Comparison of ENCODE assay signal across 8 cellular contexts in genomic region chr5:177497297-177498012, GRCh38. TPM values are rescaled to one million over a fixed set of nuclear protein-coding genes. Genes with fewer than 3 reads are reported as not detected.
DNase-seq lines count a peak whose midpoint lies in the region; ATAC-seq, FAIRE-seq and TF ChIP-seq lines count a peak whose summit lies in the region.

PDLIM7 (minus strand) TSS chr5:177497604; CDS start chr5:177496512, 1,092 bp downstream.

- WGBS in HepG2 (ENCODE audit: low lambda C conversion rate) = no CpG with 5 or more reads among the region's 72 CpGs

- H2AFZ ChIP-seq in HepG2 (ENCODE audit: low read length) = no peak within 1 kb of the TSS

- H3K4me3 ChIP-seq in HepG2 (replicated peaks in 1 of 3; ENCODE audit: insufficient read depth in 1 of 3, low read depth in 2 of 3, low read length in 3 of 3) = peak within 1 kb of the TSS; percentile 65 to 85 (median 68)

- H3K4me3 Mint-ChIP-seq in dendritic cell treated with granulocyte-macrophage colony-stimulating factor and Interleukin-4, amounts not matched to agents 40 ng/mL and 50 ng/mL, for 4 days = peak within 1 kb of the TSS; percentile 77

- peak within 1 kb of the TSS; percentile 75 for H3K27ac ChIP-seq in HepG2 (ENCODE audit: extremely low read length, insufficient read depth, low read length)

- H3K27ac Mint-ChIP-seq in dendritic cell treated with granulocyte-macrophage colony-stimulating factor and Interleukin-4, amounts not matched to agents 40 ng/mL and 50 ng/mL, for 4 days = peak within 1 kb of the TSS; percentile 73

- peak within 1 kb of the TSS; percentile 99 for H3K4me2 ChIP-seq in HepG2 (ENCODE audit: low read depth, low read length)

- H3K9me3 ChIP-seq in HepG2 (ENCODE audit: low read length) = no peaks in the 10 kb centered on the region

- peaks cover 15% of the 10 kb centered on the region; the same call in 1 of the 2 replicates for H4K20me1 ChIP-seq in HepG2 (ENCODE audit: insufficient read depth, low read length)

- no peaks in the 10 kb centered on the region for H3K79me2 ChIP-seq in HepG2 (ENCODE audit: insufficient read depth, low read length)

- peak; percentile 84 for FAIRE-seq in HepG2 (lab: Jason Lieb, UNC)

- no peaks in the 10 kb centered on the region for H3K9me3 Mint-ChIP-seq in dendritic cell treated with granulocyte-macrophage colony-stimulating factor and Interleukin-4, amounts not matched to agents 40 ng/mL and 50 ng/mL, for 4 days

- H3K36me3 ChIP-seq in HepG2 (replicated peaks in 1 of 2; ENCODE audit: control insufficient read depth in 1 of 2, insufficient read depth in 2 of 2, low read length in 2 of 2) = no peaks in the 10 kb centered on the region

- DNase-seq in C1 segment of cervical spinal cord (lab: John Stamatoyannopoulos, UW) (peak in 12 of 14 donors; percentile 13 to 83 (median 68)), NCI-H748 (lab: John Stamatoyannopoulos, UW; ENCODE audit: unreplicated experiment) (peak; percentile 96), HepG2 (ENCODE audit: low spot score) (peak; percentile 94)
- peak; percentile 92 for DNase-seq in activated CD4-positive, alpha-beta T cell treated with anti-CD3 and anti-CD28 coated beads, Interleukin-2, amount 50 U/mL, for 1 hour
- peak; percentile 93 for DNase-seq in stimulated activated CD4-positive, alpha-beta T cell treated with anti-CD3 and anti-CD28 coated beads, Interleukin-4, amount 100 ng/mL, for 1 hour

- CTCF ChIA-PET in HepG2 (lab: Yijun Ruan, JAX; ENCODE audit: low intra/inter-chr PET ratio, low total read pairs) = interaction anchor here (1.0 kb wide), 1 partner anchor 42 kb away, joined by 3 read pairs; no protein-coding TSS in a partner anchor

- TF ChIP-seq EP300 in HepG2 (IDR thresholded peaks at IDR 0.05; ENCODE audit: low read depth in 2 of 2, low read length in 2 of 2) (no peak), HepG2 (CRISPR knock-in tag; IDR thresholded peaks at IDR 0.05; ENCODE audit: borderline replicate concordance) (no peak)

- peak in 1 of 2 experiments; percentile 87; a peak in 2 of 4 replicates for TF ChIP-seq POLR2A in HepG2 (IDR thresholded peaks at IDR 0.05; ENCODE audit: insufficient read depth in 1 of 2, low read depth in 2 of 2, low read length in 2 of 2)

- BruUV-seq in HepG2 (replicated peaks; lab: Mats Ljungman, UMichigan) = no TSS peak

- H3K36me3 Mint-ChIP-seq in dendritic cell treated with granulocyte-macrophage colony-stimulating factor and Interleukin-4, amounts not matched to agents 40 ng/mL and 50 ng/mL, for 4 days (ENCODE audit: low read depth) = peaks cover 13% of the 10 kb centered on the region

- H3K4me1 Mint-ChIP-seq in dendritic cell treated with granulocyte-macrophage colony-stimulating factor and Interleukin-4, amounts not matched to agents 40 ng/mL and 50 ng/mL, for 4 days (ENCODE audit: low read depth) = peaks cover 82% of the 10 kb centered on the region

- in situ Hi-C loops in HepG2 (cut with HindIII; ENCODE audit: extremely low pct_ligation_motif_present, low pct_unique_long_range_greater_than_20kb) = no loop called here

- POLR2A ChIA-PET in HepG2 (lab: Yijun Ruan, JAX) = interaction anchor here (0.6 to 3.6 kb wide), 22 partner anchors 17 to 410 kb away, joined by 3 to 42 read pairs (median 4); partner anchors contain the start of genes DDX41, FGFR4 and TMED9

- TF ChIP-seq CTCF in HepG2 (CRISPR knock-in tag; IDR thresholded peaks at IDR 0.05) = peak; percentile 27; the same call in 1 of the 2 replicates

- H3K27me3 ChIP-seq in HepG2 (ENCODE audit: control insufficient read depth in 1 of 2, insufficient read depth in 2 of 2, low read length in 2 of 2) = peaks cover 0 to 29% of the 10 kb centered on the region in 2 experiments; a peak in 3 of 5 replicates

- peak within 1 kb of the TSS; percentile 83 for H3K9ac ChIP-seq in HepG2 (ENCODE audit: insufficient read depth, low read depth, low read length)

- TF ChIP-seq RAD21 in HepG2 (CRISPR knock-in tag; IDR thresholded peaks at IDR 0.05) = no peak

- intact Hi-C loops in dendritic cell treated with granulocyte-macrophage colony-stimulating factor and Interleukin-4, amounts not matched to agents 40 ng/mL and 50 ng/mL, for 4 days (cut with micrococcal nuclease) = loop anchor here (1.0 to 10.0 kb wide), 4 partner anchors 20 to 183 kb away; partner anchors contain the start of gene MXD3
- intact Hi-C loops in HepG2 (cut with micrococcal nuclease; ENCODE audit: unreplicated experiment) = loop anchor here (2.0 to 5.0 kb wide), 2 partner anchors 41 to 185 kb away; partner anchors contain the start of gene MXD3

- H3K4me1 ChIP-seq in HepG2 (ENCODE audit: insufficient read depth, low read length) = peaks cover 57% of the 10 kb centered on the region

- peaks cover 31% of the 10 kb centered on the region for H3K27me3 Mint-ChIP-seq in dendritic cell treated with granulocyte-macrophage colony-stimulating factor and Interleukin-4, amounts not matched to agents 40 ng/mL and 50 ng/mL, for 4 days

- ATAC-seq in GM19351 (IDR thresholded peaks at IDR 0.05; ENCODE audit: unreplicated experiment) = peak; percentile 70
- ATAC-seq in HG03521 (IDR thresholded peaks at IDR 0.05; ENCODE audit: unreplicated experiment) = peak; percentile 79
- ATAC-seq in HepG2 = peak; percentile 77

TF ChIP-seq in HepG2, 621 proteins besides CTCF, POLR2A, EP300 and RAD21 (continues in another document):
- TF ChIP-seq DNMT1 (CRISPR knock-in tag; IDR thresholded peaks at IDR 0.05) (no peak), MIER3 (CRISPR knock-in tag; IDR thresholded peaks at IDR 0.05; ENCODE audit: borderline replicate concordance) (no peak), ZNF570 (CRISPR knock-in tag; IDR thresholded peaks at IDR 0.05; ENCODE audit: borderline replicate concordance) (no peak), ZNF430 (CRISPR knock-in tag; IDR thresholded peaks at IDR 0.05) (no peak), ZNF75D (CRISPR knock-in tag; IDR thresholded peaks at IDR 0.05; ENCODE audit: borderline replicate concordance) (no peak), ZNF414 (CRISPR knock-in tag; IDR thresholded peaks at IDR 0.05) (no peak), SYNCRIP (IDR thresholded peaks at IDR 0.05; ENCODE audit: insufficient read depth, low read depth, low read length) (no peak), MAF1 (CRISPR knock-in tag; IDR thresholded peaks at IDR 0.05; ENCODE audit: borderline replicate concordance) (0 out of 2 replicates have a peak, but pooled peaks have one; percentile 50), TEF (CRISPR knock-in tag; IDR thresholded peaks at IDR 0.05) (no peak)

RNA-seq across cellular contexts. Expression of gene PDLIM7, which starts in this region (rescaled TPM):
- total RNA-seq in HepG2 (2016; rRNA removed; fragmentation: Illumina TruSeq; extraction: Trizol) = 17.7 and 21.1 TPM in 2 replicates
- 6.1 and 8.5 TPM in 2 replicates for total RNA-seq in HepG2 (2016; cell fraction: cytosol; rRNA removed; fragmentation: Illumina TruSeq; extraction: Trizol; ENCODE audit: low read depth)
- total RNA-seq in HepG2 (2016; cell fraction: insoluble cytoplasmic fraction; rRNA removed; fragmentation: Illumina TruSeq; extraction: Trizol) = 14.8 and 20.5 TPM in 2 replicates
- total RNA-seq in HepG2 (2016; cell fraction: membrane; rRNA removed; fragmentation: Illumina TruSeq; extraction: Trizol) = 10.1 and 15.4 TPM in 2 replicates
- 15.8 and 17.5 TPM in 2 replicates for total RNA-seq in HepG2 (2016; cell fraction: nucleus; rRNA removed; fragmentation: Illumina TruSeq; extraction: Trizol)
- 31.3 and 38.4 TPM in 2 replicates for polyA plus RNA-seq in HepG2 (2011; rRNA removed)
- 16.0 and 26.2 TPM in 2 replicates for polyA plus RNA-seq in HepG2 (2011; cell fraction: cytosol; rRNA removed)
- 208 and 260 TPM in 2 replicates for polyA plus RNA-seq in HepG2 (2011; cell fraction: nucleus; rRNA removed)
- 13.5 and 20.9 TPM in 2 replicates for polyA plus RNA-seq in HepG2 (2012)
- 9.0 and 11.5 TPM in 2 replicates for polyA plus RNA-seq in HepG2 (2016; cell fraction: cytosol; fragmentation: Illumina TruSeq; extraction: Trizol; ENCODE audit: low read depth)
- polyA plus RNA-seq in HepG2 (2016; cell fraction: insoluble cytoplasmic fraction; fragmentation: Illumina TruSeq; extraction: Trizol; ENCODE audit: low read depth) = 21.0 and 30.6 TPM in 2 replicates
- 14.1 and 15.2 TPM in 2 replicates for polyA plus RNA-seq in HepG2 (2016; cell fraction: membrane; fragmentation: Illumina TruSeq; extraction: Trizol; ENCODE audit: low read depth)
- polyA plus RNA-seq in HepG2 (2016; cell fraction: nucleus; fragmentation: Illumina TruSeq; extraction: Trizol; ENCODE audit: insufficient read depth, low read depth) = 62.3 and 63.3 TPM in 2 replicates
- 26.3 and 38.9 TPM in 2 replicates for polyA minus RNA-seq in HepG2 (2011; rRNA and poly(A)+ RNA removed; ENCODE audit: low replicate concordance)
- 12.7 and 14.1 TPM in 2 replicates for polyA minus RNA-seq in HepG2 (2011; cell fraction: cytosol; rRNA and poly(A)+ RNA removed)
- 49.5 and 52.4 TPM in 2 replicates for polyA minus RNA-seq in HepG2 (2011; cell fraction: nucleus; rRNA and poly(A)+ RNA removed)

Comparison
In these comparisons a context has a peak if more than half of its experiments do, and no peak if none do; other contexts are left out.
1. Peak in every context shown above with its lines: DNase-seq, ATAC-seq, H3K4me3 ChIP-seq and H3K27ac ChIP-seq.